ENCODE assay signal across 21 cellular contexts in the genomic region with DNA sequence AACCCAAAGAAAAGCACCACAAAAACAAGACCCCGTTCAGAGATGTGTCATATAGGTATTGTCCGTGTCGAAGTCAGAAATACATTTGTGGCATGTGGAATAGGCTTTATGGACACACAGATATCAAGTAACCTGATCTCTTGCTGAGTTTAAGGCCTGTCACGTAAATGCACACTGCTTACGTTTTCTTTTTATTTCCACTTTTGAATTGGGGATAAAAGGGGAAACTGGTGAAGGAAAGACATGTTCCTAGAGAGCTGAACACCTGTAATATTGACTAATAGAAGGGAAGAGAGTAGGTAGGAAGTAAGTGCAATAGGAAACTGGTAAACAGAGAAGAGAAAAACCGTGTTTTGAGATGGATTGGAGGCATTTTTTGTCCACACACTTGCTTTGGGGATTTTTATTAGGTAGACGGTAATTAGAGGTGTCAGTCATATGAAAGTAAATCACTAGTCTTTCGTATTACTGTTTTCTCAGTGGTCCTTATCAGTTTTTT. TPM values are rescaled to one million over a fixed set of nuclear protein-coding genes. Genes with fewer than 3 reads are reported as not detected.
DNase-seq lines count a peak whose midpoint lies in the region; ATAC-seq and TF ChIP-seq lines count a peak whose summit lies in the region.
"Had no signal": no experiment of that assay in that cellular context is flagged by ENCODE, and none has a peak within 500 bp of the region (broad histone marks: within the 10 kb centered on the region; RNA-seq: fewer than 3 reads in every experiment).

No MANE protein-coding gene starts in this region.

- peaks cover 88% of the 10 kb centered on the region for H3K4me1 Mint-ChIP-seq in CD4-positive, alpha-beta T cell (ENCODE audit: low read depth)
- H3K4me1 Mint-ChIP-seq in T-helper 17 cell (peaks cover 78% of the 10 kb centered on the region), immature natural killer cell (peaks cover 96 to 98% of the 10 kb centered on the region in 2 donors), Calu3 (ENCODE audit: low read depth, unreplicated experiment) (peaks cover 39% of the 10 kb centered on the region)

- H3K36me3 Mint-ChIP-seq in CD4-positive, alpha-beta T cell (ENCODE audit: low read depth): peaks cover 50% of the 10 kb centered on the region
- H3K36me3 Mint-ChIP-seq in T-helper 17 cell (ENCODE audit: low read depth) (peaks cover 10% of the 10 kb centered on the region), immature natural killer cell (no peaks in the 10 kb centered on the region), Calu3 (ENCODE audit: insufficient read depth, unreplicated experiment) (no peaks in the 10 kb centered on the region)

- peak overlapping the region; percentile 71 for H3K4me3 ChIP-seq in GM08714 (ENCODE audit: low read length)
- H3K4me3 ChIP-seq: heart right ventricle, right lobe of liver, tibial nerve had no signal

- no peaks in the 10 kb centered on the region for H3K27me3 ChIP-seq in CD4-positive, alpha-beta T cell (ENCODE audit: control insufficient read depth, insufficient read depth, low read length)
- H3K27me3 ChIP-seq: heart right ventricle, right lobe of liver, tibial nerve had no signal

- CTCF ChIA-PET in CD4-positive, alpha-beta T cell (lab: Charles Lee): interaction anchor here (1.5 to 2.1 kb wide), 4 partner anchors 12 to 58 kb away, joined by 3 to 7 read pairs (median 4); no protein-coding TSS in a partner anchor
- CTCF ChIA-PET in Calu3 (lab: Charles Lee): no interaction called here

- POLR2A ChIA-PET in CD4-positive, alpha-beta T cell (lab: Charles Lee): interaction anchor here (1.1 to 15.7 kb wide), 3 partner anchors 17 to 45 kb away, joined by 3 to 434 read pairs (median 4); a partner anchor contains a TSS

- no peaks in the 10 kb centered on the region for H3K9me3 ChIP-seq in CD4-positive, alpha-beta T cell (ENCODE audit: control insufficient read depth, low read length)
- H3K9me3 ChIP-seq in T-helper 17 cell (ENCODE audit: control insufficient read depth, low read length, poor library complexity, severe bottlenecking): no peaks in the 10 kb centered on the region
- H3K9me3 ChIP-seq: heart right ventricle, right lobe of liver, tibial nerve had no signal

- no peaks in the 10 kb centered on the region for H3K9me3 Mint-ChIP-seq in CD4-positive, alpha-beta T cell
- H3K9me3 Mint-ChIP-seq in immature natural killer cell: no peaks in the 10 kb centered on the region
- H3K9me3 Mint-ChIP-seq in Calu3 (ENCODE audit: low read depth, unreplicated experiment): no peaks in the 10 kb centered on the region

- H3K27ac Mint-ChIP-seq in CD4-positive, alpha-beta T cell: peak overlapping the region; percentile 92
- H3K27ac Mint-ChIP-seq in T-helper 17 cell (peak overlapping the region; percentile 99), immature natural killer cell (peak overlapping the region; percentile 63 to 98 (median 92)), Calu3 (ENCODE audit: unreplicated experiment) (no peak overlapping the region)

- intact Hi-C loops in CD4-positive, alpha-beta T cell (cut with DNase I, micrococcal nuclease): loop anchor here in 1 of 2 experiments (2.0 kb wide), 1 partner anchor 58 kb away; no protein-coding TSS in a partner anchor
- intact Hi-C loops in Calu3 (cut with micrococcal nuclease; ENCODE audit: unreplicated experiment): no loop called here

- no peak for TF ChIP-seq CTCF in CD4-positive, alpha-beta T cell (IDR thresholded peaks at IDR 0.05)
- no peak for TF ChIP-seq CTCF in Calu3 (IDR thresholded peaks at IDR 0.05; ENCODE audit: unreplicated experiment)

- ATAC-seq in CD4-positive, alpha-beta T cell (ENCODE audit: poor library complexity): no peak
- ATAC-seq in T-helper 17 cell (no peak), HG02798 (IDR thresholded peaks at IDR 0.05; ENCODE audit: poor library complexity, unreplicated experiment) (no peak), GM21529 (IDR thresholded peaks at IDR 0.05; ENCODE audit: unreplicated experiment) (no peak), GM18867 (IDR thresholded peaks at IDR 0.05; ENCODE audit: unreplicated experiment) (no peak)
- ATAC-seq: activated CD4-positive, CD25-positive, alpha-beta regulatory T cell treated with anti-CD3 and anti-CD28 coated beads, Interleukin-2, amount 50 U/mL, for 24 hours; heart right ventricle; right lobe of liver had no signal

- H3K27ac ChIP-seq in CD4-positive, alpha-beta T cell (ENCODE audit: low read depth, low read length): peak overlapping the region; percentile 92
- H3K27ac ChIP-seq: C4-2B, right lobe of liver, RWPE1, tibial nerve had no signal

- peak overlapping the region; percentile 64 for H3K4me3 Mint-ChIP-seq in CD4-positive, alpha-beta T cell
- H3K4me3 Mint-ChIP-seq in T-helper 17 cell: peak overlapping the region; percentile 90
- peak overlapping the region; percentile 66 to 87 (median 82) for H3K4me3 Mint-ChIP-seq in immature natural killer cell
- no peak overlapping the region for H3K4me3 Mint-ChIP-seq in Calu3 (ENCODE audit: low read depth, unreplicated experiment)

- no TSS peak for BruUV-seq in Calu3 (replicated peaks; lab: Mats Ljungman, UMichigan)

- no peaks in the 10 kb centered on the region for H3K27me3 Mint-ChIP-seq in CD4-positive, alpha-beta T cell
- H3K27me3 Mint-ChIP-seq in T-helper 17 cell (no peaks in the 10 kb centered on the region), immature natural killer cell (ENCODE audit: low read depth in 3 of 3) (peaks cover 12 to 29% (median 16%) of the 10 kb centered on the region in 3 donors), Calu3 (ENCODE audit: unreplicated experiment) (no peaks in the 10 kb centered on the region)
- H3K27me3 Mint-ChIP-seq: brain had no signal

- no peak for DNase-seq in CD4-positive, alpha-beta T cell
- no peak for DNase-seq in T-helper 17 cell
- DNase-seq in immature natural killer cell: no peak
- no peak for DNase-seq in Calu3
- DNase-seq: activated effector memory CD4-positive, alpha-beta T cell treated with Interleukin-2 at 50 U/mL for 16 hours; heart right ventricle; islet precursor cell; KG1; NCI-H1092 treated with DMSO at 0.1 percent for 48 hours; NCI-H2171; right lobe of liver; stimulated activated CD4-positive, alpha-beta T cell treated with anti-CD3 and anti-CD28 coated beads, Interleukin-1b, Interleukin-23, amount 100 ng/mL, for 48 hours had no signal

RNA-seq across cellular contexts. Expression of a gene that starts 24.9 kb away (rescaled TPM):
- 100 to 1,000 TPM; 101 to 106 TPM for total RNA-seq in CD4-positive, alpha-beta T cell
- total RNA-seq in T-helper 17 cell (10 to 100 TPM; 83.8 to 92.7 TPM), Calu3 (2022) (8.8 and 9.4 TPM in 2 replicates)
- polyA plus RNA-seq in immature natural killer cell: 10 to 100 TPM in 2 of 3 donors, 1 to 10 TPM in 1; 9.3 to 32.4 (median 20.6) TPM
